In genomic region chr6:127022297-127022696, GRCh38 we compare ENCODE assay signal across 11 cellular contexts.
DNase-seq lines count a peak whose midpoint lies in the region; ATAC-seq and TF ChIP-seq lines count a peak whose summit lies in the region.
"Had no signal": no experiment of that assay in that cellular context is flagged by ENCODE, and none has a peak within 500 bp of the region (broad histone marks: within the 10 kb centered on the region; RNA-seq: fewer than 3 reads in every experiment).

No MANE protein-coding gene starts in this region.

- DNase-seq in DMS 273 treated with DMSO at 0.1 percent for 48 hours (lab: John Stamatoyannopoulos, UW) (peak; percentile 2), NCI-H128 (lab: John Stamatoyannopoulos, UW; ENCODE audit: unreplicated experiment) (peak; percentile 8), body of pancreas (peak; percentile 18 to 53 (median 28)), iPS-NIHi7 (ENCODE audit: extremely low spot score) (no peak), H7 (no peak), MM.1S (no peak)
- DNase-seq: NCI-H187, nephron progenitor cell, T-helper 17 cell had no signal

- H3F3A ChIP-seq in MM.1S (ENCODE audit: insufficient read depth, low read length), result no peaks in the 10 kb centered on the region

- no peaks in the 10 kb centered on the region for H3K9me3 Mint-ChIP-seq in nephron
- H3K9me3 Mint-ChIP-seq: nephron progenitor cell had no signal

- no peaks in the 10 kb centered on the region for H3K27me3 Mint-ChIP-seq in nephron (ENCODE audit: low read depth)

- H3K36me3 ChIP-seq in body of pancreas (replicated peaks in 1 of 2; ENCODE audit: insufficient read depth in 1 of 2, low read depth in 2 of 2) (no peaks in the 10 kb centered on the region), H7 (replicated peaks; ENCODE audit: control insufficient read depth, insufficient read depth, low read length) (no peaks in the 10 kb centered on the region), MM.1S (replicated peaks; ENCODE audit: insufficient read depth, low read length) (no peaks in the 10 kb centered on the region)

- peak overlapping the region in 2 of 3 experiments; percentile 39 to 55 for H3K27ac Mint-ChIP-seq in nephron
- H3K27ac Mint-ChIP-seq: nephron progenitor cell, T-helper 17 cell had no signal

- no peak overlapping the region for H3K9ac ChIP-seq in MM.1S (ENCODE audit: low read length)

- no peaks in the 10 kb centered on the region for H3K36me3 Mint-ChIP-seq in nephron (ENCODE audit: low read depth)

- intact Hi-C loops in body of pancreas (cut with DNase I), result no loop called here

- TF ChIP-seq POLR2A in body of pancreas (IDR thresholded peaks at IDR 0.05), result no peak

- H2AFZ ChIP-seq in MM.1S (ENCODE audit: low read length), result no peak overlapping the region

- 12 to 20% methylated on average over 7 of the region's 7 CpGs for WGBS in body of pancreas, 2 donors

- no peaks in the 10 kb centered on the region for H3K9me2 ChIP-seq in MM.1S (replicated peaks; ENCODE audit: insufficient read depth, low read length)

- H3K27ac ChIP-seq in body of pancreas, result no peak overlapping the region
- no peak overlapping the region for H3K27ac ChIP-seq in MM.1S (ENCODE audit: low read length)

- H4K20me1 ChIP-seq in MM.1S (ENCODE audit: insufficient read depth, low read length), result no peaks in the 10 kb centered on the region

- no peaks in the 10 kb centered on the region for H3K27me3 ChIP-seq in body of pancreas
- no peaks in the 10 kb centered on the region for H3K27me3 ChIP-seq in H7 (ENCODE audit: control insufficient read depth, insufficient read depth, low read length)
- no peaks in the 10 kb centered on the region for H3K27me3 ChIP-seq in MM.1S (replicated peaks; ENCODE audit: insufficient read depth, low read length)

- H3K4me1 ChIP-seq in body of pancreas, result peaks cover 12% of the 10 kb centered on the region
- no peaks in the 10 kb centered on the region for H3K4me1 ChIP-seq in MM.1S (ENCODE audit: low read length)

- H3K4me3 ChIP-seq in body of pancreas (no peak overlapping the region), H7 (ENCODE audit: insufficient read depth, low read depth, low read length) (no peak overlapping the region), MM.1S (ENCODE audit: low read length) (no peak overlapping the region)

- no peaks in the 10 kb centered on the region for H3K9me3 ChIP-seq in body of pancreas
- no peaks in the 10 kb centered on the region for H3K9me3 ChIP-seq in MM.1S (replicated peaks; ENCODE audit: insufficient read depth, low read length)

- TF ChIP-seq CTCF in body of pancreas (IDR thresholded peaks at IDR 0.05) (no peak), nephron (IDR thresholded peaks at IDR 0.05; ENCODE audit: unreplicated experiment in 3 of 3) (no peak), MM.1S (IDR thresholded peaks at IDR 0.05; ENCODE audit: low read length) (no peak)

- H3K4me1 Mint-ChIP-seq in nephron, result peaks cover 17% of the 10 kb centered on the region
- H3K4me1 Mint-ChIP-seq: T-helper 17 cell had no signal

- no peak overlapping the region for H3K4me3 Mint-ChIP-seq in nephron
- H3K4me3 Mint-ChIP-seq: nephron progenitor cell, T-helper 17 cell had no signal

- ATAC-seq in body of pancreas (no peak), GM21529 (IDR thresholded peaks at IDR 0.05; ENCODE audit: unreplicated experiment) (no peak)
- ATAC-seq: T-helper 17 cell had no signal

- no peaks in the 10 kb centered on the region for H3K79me2 ChIP-seq in MM.1S (ENCODE audit: low read length)

- no peak overlapping the region for H3K4me2 ChIP-seq in MM.1S (ENCODE audit: low read depth, low read length)

Comparison
In these comparisons a context has a peak if more than half of its experiments do, and no peak if none do; other contexts are left out.
1. DNase-seq: peak in DMS 273 treated with DMSO at 0.1 percent for 48 hours (single experiment), NCI-H128 (single experiment) and body of pancreas (4 of 4); none in iPS-NIHi7 (single experiment), H7 (single experiment) and MM.1S (single experiment).